Comparison of ENCODE assay signal across 11 cellular contexts in genomic region chr1:198588845-198589244, GRCh38. TPM values are rescaled to one million over a fixed set of nuclear protein-coding genes. Genes with fewer than 3 reads are reported as not detected.
"Had no signal": no experiment of that assay in that cellular context is flagged by ENCODE, and none has a peak within 500 bp of the region (broad histone marks: within the 10 kb centered on the region; RNA-seq: fewer than 3 reads in every experiment).

No MANE protein-coding gene starts in this region.

- H3K4me2 ChIP-seq: KMS-11 had no signal

- ATAC-seq: HepG2 had no signal

- DNase-seq: IMR-90, Karpas-422, KBM-7, KG1 had no signal

- H3K27ac ChIP-seq: HL-60, KMS-11 had no signal

- FAIRE-seq: HepG2, HTR-8/SVneo had no signal

- H3K9ac ChIP-seq: KMS-11 had no signal

RNA-seq across cellular contexts. Expression of gene ATP6V1G3, which starts 48.4 kb away (rescaled TPM):
- total RNA-seq: HepG2, HT-29, HT1080, IMR-90 had no signal
- polyA plus RNA-seq: HepG2, IgD-negative memory B cell, IMR-90 had no signal

RNA-seq across cellular contexts. Expression of gene PTPRC, which starts 50.0 kb away (rescaled TPM):
- total RNA-seq: HepG2, HT-29, IMR-90 had no signal
- polyA plus RNA-seq: HepG2, IMR-90 had no signal
